In genomic region chr10:133461841-133462240, GRCh38 we compare ENCODE assay signal across 17 cellular contexts. TPM values are rescaled to one million over a fixed set of nuclear protein-coding genes. Genes with fewer than 3 reads are reported as not detected.
"Had no signal": no experiment of that assay in that cellular context is flagged by ENCODE, and none has a peak within 500 bp of the region (broad histone marks: within the 10 kb centered on the region; RNA-seq: fewer than 3 reads in every experiment).

No MANE protein-coding gene starts in this region.

- ATAC-seq: gastrocnemius medialis; lower lobe of right lung; naive thymus-derived CD8-positive, alpha-beta T cell; stimulated activated naive CD8-positive, alpha-beta T cell treated with anti-CD3 and anti-CD28 coated beads, Interleukin-15, Interleukin-2, amounts not matched to agents 100 U/mL and 50 U/mL, for 24 hours; WTC11 had no signal

- H3K9me3 Mint-ChIP-seq: activated CD4-positive, alpha-beta memory T cell treated with anti-CD3 and anti-CD28 coated beads, Interleukin-2, amount 10 ng/mL, durations not matched to agents 7 days and 5 days; activated naive CD4-positive, alpha-beta T cell treated with anti-CD3 and anti-CD28 coated beads, Interleukin-2, amount 50 U/mL, for 24 hours; naive thymus-derived CD8-positive, alpha-beta T cell had no signal

- DNase-seq: activated effector memory CD4-positive, alpha-beta T cell treated with anti-CD3 and anti-CD28 coated beads, Interleukin-2, amount 50 U/mL, for 16 hours; activated T-cell treated with anti-CD3 and anti-CD28 coated beads for 4 hours; anterior cingulate cortex; colonic mucosa; esophagus squamous epithelium; gastrocnemius medialis; lower lobe of right lung; naive thymus-derived CD8-positive, alpha-beta T cell; stimulated activated CD4-positive, alpha-beta T cell treated with anti-CD3 and anti-CD28 coated beads, Interleukin-4, amount 100 ng/mL, for 4 hours; stimulated activated naive CD8-positive, alpha-beta T cell treated with anti-CD3 and anti-CD28 coated beads, Interleukin-15, Interleukin-2, amounts not matched to agents 100 U/mL and 50 U/mL, for 24 hours; T-helper 1 cell; T-helper 9 cell had no signal

- H3K4me3 Mint-ChIP-seq: activated CD4-positive, alpha-beta memory T cell treated with anti-CD3 and anti-CD28 coated beads, Interleukin-2, amount 10 ng/mL, durations not matched to agents 7 days and 5 days; activated naive CD4-positive, alpha-beta T cell treated with anti-CD3 and anti-CD28 coated beads, Interleukin-2, amount 50 U/mL, for 24 hours; brain; naive thymus-derived CD8-positive, alpha-beta T cell; WTC11 had no signal

- H3K4me1 Mint-ChIP-seq: activated naive CD4-positive, alpha-beta T cell treated with anti-CD3 and anti-CD28 coated beads, Interleukin-2, amount 50 U/mL, for 24 hours; brain; naive thymus-derived CD8-positive, alpha-beta T cell; WTC11 had no signal

- H3K27me3 Mint-ChIP-seq: activated CD4-positive, alpha-beta memory T cell treated with anti-CD3 and anti-CD28 coated beads, Interleukin-2, amount 10 ng/mL, durations not matched to agents 7 days and 5 days; naive thymus-derived CD8-positive, alpha-beta T cell had no signal

- H3K27ac Mint-ChIP-seq: activated CD4-positive, alpha-beta memory T cell treated with anti-CD3 and anti-CD28 coated beads, Interleukin-2, amount 10 ng/mL, durations not matched to agents 7 days and 5 days; brain; WTC11 had no signal

RNA-seq across cellular contexts. Expression of gene SPRN, which starts 37.4 kb away (rescaled TPM):
- total RNA-seq: activated CD4-positive, alpha-beta memory T cell treated with anti-CD3 and anti-CD28 coated beads, Interleukin-2, amount 10 ng/mL, durations not matched to agents 7 days and 5 days; colonic mucosa; esophagus squamous epithelium; gastrocnemius medialis; lower lobe of right lung; naive thymus-derived CD8-positive, alpha-beta T cell; subcutaneous adipose tissue had no signal
